In genomic region chr2:36397728-36398413, GRCh38 we compare ENCODE assay signal across 1 cellular context.
TF ChIP-seq lines count a peak whose summit lies in the region.

No MANE protein-coding gene starts in this region.

TF ChIP-seq in GM23338, 12 proteins besides CTCF, POLR2A, EP300 and RAD21 (continued from another document):
- no peak for TF ChIP-seq ZNF462 (CRISPR knock-in tag; IDR thresholded peaks at IDR 0.05)
- no peak for TF ChIP-seq CREB1 (CRISPR knock-in tag; IDR thresholded peaks at IDR 0.05; ENCODE audit: low read depth)
- no peak for TF ChIP-seq POLR2AphosphoS5 (IDR thresholded peaks at IDR 0.05; ENCODE audit: low read depth)
- no peak for TF ChIP-seq EZH2phosphoT487 (IDR thresholded peaks at IDR 0.05; ENCODE audit: unreplicated experiment)
- TF ChIP-seq NANOG (IDR thresholded peaks at IDR 0.05; ENCODE audit: borderline replicate concordance) = no peak
